ENCODE assay signal across 8 cellular contexts in the genomic region with DNA sequence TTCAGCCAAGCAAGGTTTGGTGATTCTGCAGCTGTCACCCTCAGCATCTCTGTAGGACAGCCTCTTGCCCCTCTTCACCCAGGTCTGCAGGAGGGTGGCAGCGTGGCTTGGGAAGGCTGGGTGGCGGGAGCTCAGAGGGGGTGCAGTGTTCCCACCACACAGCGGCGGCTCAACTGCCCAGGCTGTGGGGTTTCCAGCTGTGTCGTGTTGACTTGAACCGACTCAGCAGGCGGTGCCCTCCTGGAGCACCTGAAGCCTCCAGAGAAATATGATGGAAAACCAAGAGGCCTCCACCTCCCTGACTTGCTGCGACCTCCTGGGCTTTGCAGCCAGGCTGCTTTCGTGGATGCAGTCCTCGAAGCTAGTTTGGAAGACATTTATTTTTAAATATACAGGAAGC.
DNase-seq lines count a peak whose midpoint lies in the region; ATAC-seq and TF ChIP-seq lines count a peak whose summit lies in the region.

No MANE protein-coding gene starts in this region.

- H3K4me3 ChIP-seq in liver (ENCODE audit: low read depth in 1 of 3, low read length in 3 of 3) = no peak overlapping the region
- H3K4me3 ChIP-seq in HAP-1 = no peak overlapping the region
- no peak overlapping the region for H3K4me3 ChIP-seq in MG63

- no peaks in the 10 kb centered on the region for H3K9me3 ChIP-seq in liver (ENCODE audit: control insufficient read depth in 4 of 4, low read length in 3 of 4)
- no peaks in the 10 kb centered on the region for H3K9me3 ChIP-seq in HAP-1
- no peaks in the 10 kb centered on the region for H3K9me3 ChIP-seq in MG63

- no peak for TF ChIP-seq RAD21 in liver (IDR thresholded peaks at IDR 0.05)

- peak overlapping the region in 1 of 2 donors; percentile 49 for H3K9ac ChIP-seq in liver (ENCODE audit: low read depth in 1 of 2, low read length in 2 of 2)

- no peak for ATAC-seq in activated naive CD8-positive, alpha-beta T cell treated with anti-CD3 and anti-CD28 coated beads, Interleukin-2, amount 50 U/mL, for 24 hours
- ATAC-seq in stimulated activated naive CD8-positive, alpha-beta T cell treated with anti-CD3 and anti-CD28 coated beads, Interleukin-15, amount 100 ng/mL, for 72 hours = no peak

- WGBS in liver = 89% methylated on average over 10 of the region's 10 CpGs

- H3K27me3 Mint-ChIP-seq in activated naive CD8-positive, alpha-beta T cell treated with anti-CD3 and anti-CD28 coated beads, Interleukin-2, amount 50 U/mL, for 24 hours = no peaks in the 10 kb centered on the region
- no peaks in the 10 kb centered on the region for H3K27me3 Mint-ChIP-seq in stimulated activated naive CD8-positive, alpha-beta T cell treated with anti-CD3 and anti-CD28 coated beads, Interleukin-15, amount 100 ng/mL, for 72 hours

- H3K4me1 ChIP-seq in liver (ENCODE audit: control insufficient read depth in 4 of 4, insufficient read depth in 4 of 4, low read length in 3 of 4) (peaks cover 0 to 19% (median 3%) of the 10 kb centered on the region in 4 donors), HAP-1 (no peaks in the 10 kb centered on the region)

- TF ChIP-seq CTCF in liver (IDR thresholded peaks at IDR 0.05; ENCODE audit: low read depth, low read length, missing input control) = no peak

- in situ Hi-C loops in HAP-1 (cut with MboI; ENCODE audit: low sequenced_read_pairs) = no loop called here

- no peak overlapping the region for H3K4me3 Mint-ChIP-seq in activated naive CD8-positive, alpha-beta T cell treated with anti-CD3 and anti-CD28 coated beads, Interleukin-2, amount 50 U/mL, for 24 hours
- peak overlapping the region in 1 of 2 donors; percentile 12 for H3K4me3 Mint-ChIP-seq in stimulated activated naive CD8-positive, alpha-beta T cell treated with anti-CD3 and anti-CD28 coated beads, Interleukin-15, amount 100 ng/mL, for 72 hours

- DNase-seq in DMS53 (lab: John Stamatoyannopoulos, UW) = peak; percentile 50
- no peak for DNase-seq in DMS53 treated with DMSO at 0.1 percent for 48 hours (lab: John Stamatoyannopoulos, UW; ENCODE audit: unreplicated experiment)
- no peak for DNase-seq in activated naive CD8-positive, alpha-beta T cell treated with anti-CD3 and anti-CD28 coated beads, Interleukin-2, amount 50 U/mL, for 24 hours
- DNase-seq in stimulated activated naive CD8-positive, alpha-beta T cell treated with anti-CD3 and anti-CD28 coated beads, Interleukin-15, amount 100 ng/mL, for 72 hours = no peak
- no peak for DNase-seq in HAP-1 (ENCODE audit: low spot score in 2 of 2)
- no peak for DNase-seq in germinal center (ENCODE audit: low spot score)
- DNase-seq in MG63 = no peak

- peak overlapping the region; percentile 65 to 81 for H3K27ac ChIP-seq in liver (ENCODE audit: low read depth in 1 of 2, low read length in 2 of 2)

- H3K36me3 ChIP-seq in liver (ENCODE audit: control insufficient read depth in 4 of 4, insufficient read depth in 3 of 4, low read depth in 1 of 4, low read length in 3 of 4) (no peaks in the 10 kb centered on the region), HAP-1 (replicated peaks) (no peaks in the 10 kb centered on the region), MG63 (no peaks in the 10 kb centered on the region)

- H3K27ac Mint-ChIP-seq in activated naive CD8-positive, alpha-beta T cell treated with anti-CD3 and anti-CD28 coated beads, Interleukin-2, amount 50 U/mL, for 24 hours = peak overlapping the region; percentile 39
- peak overlapping the region; percentile 83 to 92 for H3K27ac Mint-ChIP-seq in stimulated activated naive CD8-positive, alpha-beta T cell treated with anti-CD3 and anti-CD28 coated beads, Interleukin-15, amount 100 ng/mL, for 72 hours

- H3K4me1 Mint-ChIP-seq in activated naive CD8-positive, alpha-beta T cell treated with anti-CD3 and anti-CD28 coated beads, Interleukin-2, amount 50 U/mL, for 24 hours = peaks cover 53% of the 10 kb centered on the region
- peaks cover 39% of the 10 kb centered on the region for H3K4me1 Mint-ChIP-seq in stimulated activated naive CD8-positive, alpha-beta T cell treated with anti-CD3 and anti-CD28 coated beads, Interleukin-15, amount 100 ng/mL, for 72 hours

- H3K27me3 ChIP-seq in liver (ENCODE audit: control insufficient read depth in 4 of 4, insufficient read depth in 4 of 4, low read length in 3 of 4) = no peaks in the 10 kb centered on the region
- no peaks in the 10 kb centered on the region for H3K27me3 ChIP-seq in HAP-1 (ENCODE audit: low read depth)
- no peaks in the 10 kb centered on the region for H3K27me3 ChIP-seq in MG63

- no peaks in the 10 kb centered on the region for H3K36me3 Mint-ChIP-seq in activated naive CD8-positive, alpha-beta T cell treated with anti-CD3 and anti-CD28 coated beads, Interleukin-2, amount 50 U/mL, for 24 hours (ENCODE audit: low read depth)

- peaks cover 13% of the 10 kb centered on the region for H3K9me3 Mint-ChIP-seq in activated naive CD8-positive, alpha-beta T cell treated with anti-CD3 and anti-CD28 coated beads, Interleukin-2, amount 50 U/mL, for 24 hours
- no peaks in the 10 kb centered on the region for H3K9me3 Mint-ChIP-seq in stimulated activated naive CD8-positive, alpha-beta T cell treated with anti-CD3 and anti-CD28 coated beads, Interleukin-15, amount 100 ng/mL, for 72 hours

TF ChIP-seq in liver, 16 proteins besides CTCF, POLR2A, EP300 and RAD21:
- no peak for TF ChIP-seq YY1 (IDR thresholded peaks at IDR 0.05)
- no peak for TF ChIP-seq HNF4G (IDR thresholded peaks at IDR 0.05)
- TF ChIP-seq GABPA (IDR thresholded peaks at IDR 0.05 in 1 of 2, conservative IDR thresholded peaks at IDR 0.05 in 1 of 2) = no peak
- no peak for TF ChIP-seq JUND (IDR thresholded peaks at IDR 0.05)
- TF ChIP-seq, protein P1, sequence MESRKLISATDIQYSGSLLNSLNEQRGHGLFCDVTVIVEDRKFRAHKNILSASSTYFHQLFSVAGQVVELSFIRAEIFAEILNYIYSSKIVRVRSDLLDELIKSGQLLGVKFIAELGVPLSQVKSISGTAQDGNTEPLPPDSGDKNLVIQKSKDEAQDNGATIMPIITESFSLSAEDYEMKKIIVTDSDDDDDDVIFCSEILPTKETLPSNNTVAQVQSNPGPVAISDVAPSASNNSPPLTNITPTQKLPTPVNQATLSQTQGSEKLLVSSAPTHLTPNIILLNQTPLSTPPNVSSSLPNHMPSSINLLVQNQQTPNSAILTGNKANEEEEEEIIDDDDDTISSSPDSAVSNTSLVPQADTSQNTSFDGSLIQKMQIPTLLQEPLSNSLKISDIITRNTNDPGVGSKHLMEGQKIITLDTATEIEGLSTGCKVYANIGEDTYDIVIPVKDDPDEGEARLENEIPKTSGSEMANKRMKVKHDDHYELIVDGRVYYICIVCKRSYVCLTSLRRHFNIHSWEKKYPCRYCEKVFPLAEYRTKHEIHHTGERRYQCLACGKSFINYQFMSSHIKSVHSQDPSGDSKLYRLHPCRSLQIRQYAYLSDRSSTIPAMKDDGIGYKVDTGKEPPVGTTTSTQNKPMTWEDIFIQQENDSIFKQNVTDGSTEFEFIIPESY (IDR thresholded peaks at IDR 0.05) = no peak
- no peak for TF ChIP-seq FOXA1 (IDR thresholded peaks at IDR 0.05)
- TF ChIP-seq, protein P2, sequence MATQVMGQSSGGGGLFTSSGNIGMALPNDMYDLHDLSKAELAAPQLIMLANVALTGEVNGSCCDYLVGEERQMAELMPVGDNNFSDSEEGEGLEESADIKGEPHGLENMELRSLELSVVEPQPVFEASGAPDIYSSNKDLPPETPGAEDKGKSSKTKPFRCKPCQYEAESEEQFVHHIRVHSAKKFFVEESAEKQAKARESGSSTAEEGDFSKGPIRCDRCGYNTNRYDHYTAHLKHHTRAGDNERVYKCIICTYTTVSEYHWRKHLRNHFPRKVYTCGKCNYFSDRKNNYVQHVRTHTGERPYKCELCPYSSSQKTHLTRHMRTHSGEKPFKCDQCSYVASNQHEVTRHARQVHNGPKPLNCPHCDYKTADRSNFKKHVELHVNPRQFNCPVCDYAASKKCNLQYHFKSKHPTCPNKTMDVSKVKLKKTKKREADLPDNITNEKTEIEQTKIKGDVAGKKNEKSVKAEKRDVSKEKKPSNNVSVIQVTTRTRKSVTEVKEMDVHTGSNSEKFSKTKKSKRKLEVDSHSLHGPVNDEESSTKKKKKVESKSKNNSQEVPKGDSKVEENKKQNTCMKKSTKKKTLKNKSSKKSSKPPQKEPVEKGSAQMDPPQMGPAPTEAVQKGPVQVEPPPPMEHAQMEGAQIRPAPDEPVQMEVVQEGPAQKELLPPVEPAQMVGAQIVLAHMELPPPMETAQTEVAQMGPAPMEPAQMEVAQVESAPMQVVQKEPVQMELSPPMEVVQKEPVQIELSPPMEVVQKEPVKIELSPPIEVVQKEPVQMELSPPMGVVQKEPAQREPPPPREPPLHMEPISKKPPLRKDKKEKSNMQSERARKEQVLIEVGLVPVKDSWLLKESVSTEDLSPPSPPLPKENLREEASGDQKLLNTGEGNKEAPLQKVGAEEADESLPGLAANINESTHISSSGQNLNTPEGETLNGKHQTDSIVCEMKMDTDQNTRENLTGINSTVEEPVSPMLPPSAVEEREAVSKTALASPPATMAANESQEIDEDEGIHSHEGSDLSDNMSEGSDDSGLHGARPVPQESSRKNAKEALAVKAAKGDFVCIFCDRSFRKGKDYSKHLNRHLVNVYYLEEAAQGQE (IDR thresholded peaks at IDR 0.05) = no peak
- TF ChIP-seq SP1 (IDR thresholded peaks at IDR 0.05) = no peak
TF ChIP-seq in liver: peak in this region for 0.
